Comparison of ENCODE assay signal across 3 cellular contexts in genomic region chr1:200787896-200788387, GRCh38.
"Had no signal": no experiment of that assay in that cellular context is flagged by ENCODE, and none has a peak within 500 bp of the region (broad histone marks: within the 10 kb centered on the region; RNA-seq: fewer than 3 reads in every experiment).

No MANE protein-coding gene starts in this region.

- DNase-seq: GDM1, GF-D8 had no signal

- H3K4me3 ChIP-seq: GM12878 had no signal

- ATAC-seq: GM12878 had no signal
